In the genomic region with DNA sequence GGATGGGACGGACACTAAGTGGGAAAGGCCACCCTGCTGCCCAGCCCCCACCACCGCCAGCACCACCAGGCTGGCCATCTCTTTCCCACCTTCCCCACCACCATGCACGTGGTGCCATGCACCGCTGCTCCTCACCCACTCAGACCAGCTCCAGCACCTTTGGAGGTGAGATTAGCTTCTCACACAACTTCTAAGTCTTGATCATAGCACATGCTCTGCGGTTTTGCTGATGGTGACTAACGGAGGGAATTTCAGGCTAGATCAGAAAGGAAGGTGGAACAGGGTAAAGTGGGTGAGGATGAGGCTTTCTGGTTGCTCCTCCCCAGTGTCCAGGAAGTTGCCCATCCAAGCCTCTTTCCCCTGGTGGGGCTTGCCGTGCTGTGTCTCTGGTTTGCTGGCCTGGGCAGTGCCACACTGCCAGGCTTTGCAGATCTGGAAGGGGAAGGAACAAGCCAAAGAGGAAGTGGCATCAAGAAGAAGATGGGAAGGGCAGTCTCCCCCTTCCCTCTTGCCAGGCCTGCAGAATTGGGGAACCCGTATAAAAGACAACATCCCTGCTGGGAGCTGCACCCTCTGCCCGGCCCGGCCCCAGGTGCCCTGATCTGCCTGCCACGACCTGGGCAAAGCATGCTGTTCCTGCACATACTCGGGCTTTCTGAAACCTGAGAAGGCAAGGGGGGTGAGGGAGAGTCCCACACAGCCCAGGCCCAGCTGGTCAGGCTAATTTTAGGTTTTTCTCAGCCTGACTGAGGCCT, we compare ENCODE assay signal across 8 cellular contexts. TPM values are rescaled to one million over a fixed set of nuclear protein-coding genes. Genes with fewer than 3 reads are reported as not detected.
DNase-seq lines count a peak whose midpoint lies in the region; ATAC-seq and TF ChIP-seq lines count a peak whose summit lies in the region.

No MANE protein-coding gene starts in this region.

- H3K27me3 ChIP-seq in HL-60 (ENCODE audit: insufficient read depth, poor library complexity, severe bottlenecking): no peaks in the 10 kb centered on the region

- peak; percentile 53 for TF ChIP-seq POLR2A in GM18505 (IDR thresholded peaks at IDR 0.05; ENCODE audit: borderline replicate concordance, extremely low read depth, insufficient read depth, insufficient read length)

- H3K27me3 Mint-ChIP-seq in activated CD8-positive, alpha-beta memory T cell treated with anti-CD3 and anti-CD28 coated beads, Interleukin-2, amount 10 ng/mL, durations not matched to agents 7 days and 5 days: no peaks in the 10 kb centered on the region

- no peak overlapping the region for H3K4me3 ChIP-seq in HL-60 (replicated peaks; ENCODE audit: insufficient read depth, low read length)

- peaks cover 75% of the 10 kb centered on the region for H3K4me1 Mint-ChIP-seq in activated CD8-positive, alpha-beta memory T cell treated with anti-CD3 and anti-CD28 coated beads, Interleukin-2, amount 10 ng/mL, durations not matched to agents 7 days and 5 days

- ATAC-seq in GM18505 (IDR thresholded peaks at IDR 0.05; ENCODE audit: unreplicated experiment) (peak; percentile 50), GM21526 (IDR thresholded peaks at IDR 0.05; ENCODE audit: low FRiP score, unreplicated experiment) (peak; percentile 71)
- peak; percentile 17 for ATAC-seq in activated CD8-positive, alpha-beta memory T cell treated with anti-CD3 and anti-CD28 coated beads, Interleukin-2, amount 10 ng/mL, durations not matched to agents 7 days and 5 days

- CTCF ChIA-PET in activated CD8-positive, alpha-beta memory T cell treated with anti-CD3 and anti-CD28 coated beads, Interleukin-2, amount 10 ng/mL, durations not matched to agents 7 days and 5 days (lab: Charles Lee): interaction anchor here (0.6 to 2.7 kb wide), 11 partner anchors 8 to 1133 kb away, joined by 3 to 19 read pairs (median 4); partner anchors contain the start of gene CAB39

- H3K27ac Mint-ChIP-seq in activated CD8-positive, alpha-beta memory T cell treated with anti-CD3 and anti-CD28 coated beads, Interleukin-2, amount 10 ng/mL, durations not matched to agents 7 days and 5 days: peak overlapping the region; percentile 86

- H3K9me3 Mint-ChIP-seq in activated CD8-positive, alpha-beta memory T cell treated with anti-CD3 and anti-CD28 coated beads, Interleukin-2, amount 10 ng/mL, durations not matched to agents 7 days and 5 days (ENCODE audit: low read depth): no peaks in the 10 kb centered on the region

- H3K36me3 Mint-ChIP-seq in activated CD8-positive, alpha-beta memory T cell treated with anti-CD3 and anti-CD28 coated beads, Interleukin-2, amount 10 ng/mL, durations not matched to agents 7 days and 5 days: peaks cover 2% of the 10 kb centered on the region

- peak; percentile 79 to 89 for DNase-seq in HL-60 (ENCODE audit: low read depth in 1 of 2, low spot score in 1 of 2)
- peak; percentile 58 for DNase-seq in activated CD8-positive, alpha-beta memory T cell treated with anti-CD3 and anti-CD28 coated beads, Interleukin-2, amount 10 ng/mL, durations not matched to agents 7 days and 5 days
- peak; percentile 83 for DNase-seq in left kidney (ENCODE audit: low read depth, low spot score)
- DNase-seq in NCI-H2081 treated with DMSO at 0.1 percent for 48 hours (lab: John Stamatoyannopoulos, UW): no peak
- DNase-seq in iPS-NIHi7 (ENCODE audit: extremely low spot score): no peak
- no peak for DNase-seq in DMS153 (lab: John Stamatoyannopoulos, UW)

- H3K4me3 Mint-ChIP-seq in activated CD8-positive, alpha-beta memory T cell treated with anti-CD3 and anti-CD28 coated beads, Interleukin-2, amount 10 ng/mL, durations not matched to agents 7 days and 5 days: no peak overlapping the region

- H3K27ac ChIP-seq in HL-60 (replicated peaks): peak overlapping the region; percentile 85

- no peak for TF ChIP-seq CTCF in HL-60 (IDR thresholded peaks at IDR 0.05; ENCODE audit: insufficient read depth, low read length)

RNA-seq across cellular contexts. Expression of gene CAB39, which starts 44.3 kb away (rescaled TPM):
- total RNA-seq in activated CD8-positive, alpha-beta memory T cell treated with anti-CD3 and anti-CD28 coated beads, Interleukin-2, amount 10 ng/mL, durations not matched to agents 7 days and 5 days: 100 to 1,000 TPM; 148 to 174 TPM

Comparison
In these comparisons a context has a peak if more than half of its experiments do, and no peak if none do; other contexts are left out.
1. ATAC-seq: peak in every context shown above with its lines; median percentile 71 in GM21526; 50 in GM18505; 17 in activated CD8-positive, alpha-beta memory T cell treated with anti-CD3 and anti-CD28 coated beads, Interleukin-2, amount 10 ng/mL, durations not matched to agents 7 days and 5 days.
2. DNase-seq: peak in HL-60 (2 of 2), activated CD8-positive, alpha-beta memory T cell treated with anti-CD3 and anti-CD28 coated beads, Interleukin-2, amount 10 ng/mL, durations not matched to agents 7 days and 5 days (single experiment) and left kidney (single experiment); none in NCI-H2081 treated with DMSO at 0.1 percent for 48 hours (single experiment), iPS-NIHi7 (single experiment) and DMS153 (single experiment).